Comparison of ENCODE assay signal across 22 cellular contexts in genomic region chr18:59451073-59451472, GRCh38.
DNase-seq lines count a peak whose midpoint lies in the region; ATAC-seq, FAIRE-seq and TF ChIP-seq lines count a peak whose summit lies in the region.
"Had no signal": no experiment of that assay in that cellular context is flagged by ENCODE, and none has a peak within 500 bp of the region (broad histone marks: within the 10 kb centered on the region; RNA-seq: fewer than 3 reads in every experiment).

No MANE protein-coding gene starts in this region.

- intact Hi-C loops in activated CD4-positive, alpha-beta memory T cell treated with anti-CD3 and anti-CD28 coated beads for 36 hours (cut with micrococcal nuclease): loop anchor here (10.0 kb wide), 1 partner anchor 1094 kb away; no protein-coding TSS in a partner anchor

- H3K36me3 ChIP-seq in HEK293 (ENCODE audit: control insufficient read depth in 2 of 2, insufficient read depth in 1 of 2, low read length in 2 of 2) (no peaks in the 10 kb centered on the region), astrocyte (ENCODE audit: insufficient read depth, low read length) (no peaks in the 10 kb centered on the region), neuronal stem cell (replicated peaks in 1 of 2; ENCODE audit: control insufficient read depth in 2 of 2, insufficient read depth in 2 of 2, low read length in 2 of 2) (no peaks in the 10 kb centered on the region)
- H3K36me3 ChIP-seq: BLaER1, HAP-1 had no signal

- H3K79me2 ChIP-seq in astrocyte (ENCODE audit: insufficient read depth, low read length): no peaks in the 10 kb centered on the region

- H3K4me2 ChIP-seq in astrocyte (ENCODE audit: low read length): no peak overlapping the region
- no peak overlapping the region for H3K4me2 ChIP-seq in neuronal stem cell (ENCODE audit: insufficient read depth, low read length, poor library complexity, severe bottlenecking)
- H3K4me2 ChIP-seq: BLaER1 had no signal

- no peak overlapping the region for H3K23ac ChIP-seq in neuronal stem cell (ENCODE audit: low read depth, low read length, poor library complexity)

- no peaks in the 10 kb centered on the region for H3K9me3 Mint-ChIP-seq in astrocyte (ENCODE audit: unreplicated experiment)
- H3K9me3 Mint-ChIP-seq in activated CD4-positive, alpha-beta memory T cell treated with anti-CD3 and anti-CD28 coated beads for 36 hours: no peaks in the 10 kb centered on the region
- H3K9me3 Mint-ChIP-seq: CD4-positive, CD25-positive, alpha-beta regulatory T cell; CD8-positive, alpha-beta T cell had no signal

- no peak overlapping the region for H2BK5ac ChIP-seq in neuronal stem cell (ENCODE audit: low read length)

- peak overlapping the region; percentile 35 for H3K18ac ChIP-seq in neuronal stem cell (ENCODE audit: low read length)

- POLR2A ChIA-PET in HEK293 (lab: Yijun Ruan, JAX): no interaction called here
- POLR2A ChIA-PET in activated CD4-positive, alpha-beta memory T cell treated with anti-CD3 and anti-CD28 coated beads for 36 hours (lab: Charles Lee): no interaction called here

- H3K27ac Mint-ChIP-seq in astrocyte (ENCODE audit: unreplicated experiment): no peak overlapping the region
- no peak overlapping the region for H3K27ac Mint-ChIP-seq in activated CD4-positive, alpha-beta memory T cell treated with anti-CD3 and anti-CD28 coated beads for 36 hours
- H3K27ac Mint-ChIP-seq: B cell; CD4-positive, CD25-positive, alpha-beta regulatory T cell; CD8-positive, alpha-beta T cell had no signal

- no peak overlapping the region for H3K14ac ChIP-seq in neuronal stem cell (ENCODE audit: low read length)

- H3K4me1 ChIP-seq in HEK293 (ENCODE audit: control insufficient read depth, insufficient read depth, low read length): peaks cover 23% of the 10 kb centered on the region
- H3K4me1 ChIP-seq in astrocyte (ENCODE audit: insufficient read depth, low read length): no peaks in the 10 kb centered on the region
- peaks cover 0 to 6% of the 10 kb centered on the region in 2 donors for H3K4me1 ChIP-seq in neuronal stem cell (ENCODE audit: control insufficient read depth in 2 of 2, insufficient read depth in 1 of 2, low read depth in 1 of 2, low read length in 2 of 2)
- H3K4me1 ChIP-seq: BLaER1, Caco-2, HAP-1 had no signal

- H4K91ac ChIP-seq in neuronal stem cell (ENCODE audit: low read depth, low read length, poor library complexity): no peak overlapping the region

- CTCF ChIA-PET in HEK293 (lab: Yijun Ruan, JAX): no interaction called here
- CTCF ChIA-PET in activated CD4-positive, alpha-beta memory T cell treated with anti-CD3 and anti-CD28 coated beads for 36 hours (lab: Charles Lee): no interaction called here

- H4K20me1 ChIP-seq in astrocyte (ENCODE audit: insufficient read depth, low read length): no peaks in the 10 kb centered on the region
- H4K20me1 ChIP-seq: BLaER1 had no signal

- H2AFZ ChIP-seq in astrocyte (ENCODE audit: low read depth, low read length) (no peak overlapping the region), neuronal stem cell (ENCODE audit: low read length) (no peak overlapping the region)
- H2AFZ ChIP-seq: GM23248 had no signal

- no peak overlapping the region for H2BK15ac ChIP-seq in neuronal stem cell (ENCODE audit: low read length)

- no CpG with 5 or more reads among the region's 6 CpGs for WGBS in neuronal stem cell (ENCODE audit: extremely low coverage in 2 of 2, insufficient read length in 2 of 2, insufficient replicate concordance in 1 of 2), 2 donors

- no peak overlapping the region for H3K4ac ChIP-seq in neuronal stem cell (ENCODE audit: low read length)

- no peak overlapping the region for H2BK120ac ChIP-seq in neuronal stem cell (ENCODE audit: low read depth, low read length)

- no peaks in the 10 kb centered on the region for H3K79me1 ChIP-seq in neuronal stem cell (ENCODE audit: low read depth, low read length)

- DNase-seq in D721Med (ENCODE audit: insufficient read length, low spot score) (no peak), astrocyte (ENCODE audit: low read depth) (no peak), neuronal stem cell (ENCODE audit: low spot score) (no peak), kidney tubule cell (ENCODE audit: low spot score) (no peak)
- no peak for DNase-seq in activated CD8-positive, alpha-beta memory T cell treated with anti-CD3 and anti-CD28 coated beads, Interleukin-2, amount 50 U/mL, for 4 hours
- no peak for DNase-seq in activated CD4-positive, alpha-beta memory T cell treated with anti-CD3 and anti-CD28 coated beads for 36 hours
- DNase-seq: Caco-2; CD4-positive, CD25-positive, alpha-beta regulatory T cell; CD8-positive, alpha-beta T cell; DMS 273 treated with DMSO at 0.1 percent for 48 hours; DMS79 treated with DMSO at 0.1 percent for 48 hours; GF-D8; GM23248 had no signal

- TF ChIP-seq CTCF in D721Med (IDR thresholded peaks at IDR 0.05; ENCODE audit: insufficient read depth, missing control alignments): no peak
- no peak for TF ChIP-seq CTCF in HEK293 (tag by site-specific recombination; IDR thresholded peaks at IDR 0.05)
- TF ChIP-seq CTCF in astrocyte (IDR thresholded peaks at IDR 0.05; ENCODE audit: insufficient read depth, low read depth, low read length): no peak

- no peak for ATAC-seq in GM19467 (IDR thresholded peaks at IDR 0.05; ENCODE audit: unreplicated experiment)
- ATAC-seq: CD8-positive, alpha-beta T cell had no signal

- peak overlapping the region; percentile 34 for H3K4me3 Mint-ChIP-seq in astrocyte (ENCODE audit: unreplicated experiment)
- no peak overlapping the region for H3K4me3 Mint-ChIP-seq in activated CD4-positive, alpha-beta memory T cell treated with anti-CD3 and anti-CD28 coated beads for 36 hours
- H3K4me3 Mint-ChIP-seq: B cell; CD4-positive, CD25-positive, alpha-beta regulatory T cell; CD8-positive, alpha-beta T cell had no signal

- FAIRE-seq in D721Med (lab: Jason Lieb, UNC): peak; percentile 46
- no peak for FAIRE-seq in astrocyte (lab: Jason Lieb, UNC)
- FAIRE-seq: GM12891, GM18507, H54 had no signal

- H3K27ac ChIP-seq in HEK293 (ENCODE audit: extremely low read depth, low read depth, low read length) (no peak overlapping the region), astrocyte (ENCODE audit: low read depth, low read length) (no peak overlapping the region), neuronal stem cell (replicated peaks; ENCODE audit: low read length) (no peak overlapping the region)
- H3K27ac ChIP-seq: BLaER1, C4-2B, GM23248 had no signal

- no peak overlapping the region for H3K9ac ChIP-seq in astrocyte (ENCODE audit: low read length)
- H3K9ac ChIP-seq in neuronal stem cell (ENCODE audit: low read depth, low read length, poor library complexity): no peak overlapping the region
- H3K9ac ChIP-seq: BLaER1, GM23248 had no signal

- no peak overlapping the region for H3K4me3 ChIP-seq in HEK293 (ENCODE audit: low read depth, low read length)
- H3K4me3 ChIP-seq in astrocyte (ENCODE audit: insufficient read depth, low read depth, low read length): no peak overlapping the region
- H3K4me3 ChIP-seq in neuronal stem cell (ENCODE audit: low read length in 2 of 2): no peak overlapping the region
- H3K4me3 ChIP-seq: BLaER1, GM23248, HAP-1 had no signal

- H3K27me3 Mint-ChIP-seq in astrocyte (ENCODE audit: low read depth, unreplicated experiment): peaks cover 7% of the 10 kb centered on the region
- H3K27me3 Mint-ChIP-seq in activated CD4-positive, alpha-beta memory T cell treated with anti-CD3 and anti-CD28 coated beads for 36 hours: peaks cover under 1% of the 10 kb centered on the region

- no peaks in the 10 kb centered on the region for H3K9me3 ChIP-seq in HEK293 (ENCODE audit: control insufficient read depth, insufficient read depth, low read depth, low read length)
- no peaks in the 10 kb centered on the region for H3K9me3 ChIP-seq in astrocyte (ENCODE audit: insufficient read depth, low read depth, low read length)
- no peaks in the 10 kb centered on the region for H3K9me3 ChIP-seq in neuronal stem cell (replicated peaks in 1 of 2; ENCODE audit: control insufficient read depth in 2 of 2, insufficient read depth in 1 of 2, low read depth in 1 of 2, low read length in 2 of 2)
- H3K9me3 ChIP-seq: Caco-2, HAP-1 had no signal

- H3K36me3 Mint-ChIP-seq in astrocyte (ENCODE audit: low read depth, unreplicated experiment): no peaks in the 10 kb centered on the region
- H3K36me3 Mint-ChIP-seq in activated CD4-positive, alpha-beta memory T cell treated with anti-CD3 and anti-CD28 coated beads for 36 hours: no peaks in the 10 kb centered on the region
- H3K36me3 Mint-ChIP-seq: CD4-positive, CD25-positive, alpha-beta regulatory T cell; CD8-positive, alpha-beta T cell had no signal

- H4K8ac ChIP-seq in neuronal stem cell (ENCODE audit: low read depth, low read length): no peak overlapping the region

- H2AK5ac ChIP-seq in neuronal stem cell (ENCODE audit: low read depth, low read length): no peak overlapping the region

- H3K27me3 ChIP-seq in astrocyte (ENCODE audit: insufficient read depth, low read length): no peaks in the 10 kb centered on the region
- H3K27me3 ChIP-seq in neuronal stem cell (ENCODE audit: control insufficient read depth in 3 of 3, insufficient read depth in 3 of 3, low read depth in 1 of 3, low read length in 3 of 3): peaks cover 0 to 26% (median 0%) of the 10 kb centered on the region in 3 experiments
- H3K27me3 ChIP-seq: BLaER1 had no signal

- no peaks in the 10 kb centered on the region for H3K4me1 Mint-ChIP-seq in astrocyte (ENCODE audit: low read depth, unreplicated experiment)
- H3K4me1 Mint-ChIP-seq in activated CD4-positive, alpha-beta memory T cell treated with anti-CD3 and anti-CD28 coated beads for 36 hours (ENCODE audit: low read depth): no peaks in the 10 kb centered on the region
- H3K4me1 Mint-ChIP-seq: B cell; CD4-positive, CD25-positive, alpha-beta regulatory T cell had no signal

- no peak overlapping the region for H2BK12ac ChIP-seq in neuronal stem cell (ENCODE audit: low read length)

TF ChIP-seq in HEK293, 187 proteins besides CTCF, POLR2A, EP300 and RAD21 (continues in another document):
- TF ChIP-seq ZNF133 (tag by site-specific recombination; IDR thresholded peaks at IDR 0.05): no peak
- TF ChIP-seq GLIS2 (tag by site-specific recombination; IDR thresholded peaks at IDR 0.05): no peak
- TF ChIP-seq GLIS1 (tag by site-specific recombination; IDR thresholded peaks at IDR 0.05): peak; percentile 31; the same call in 1 of the 2 replicates
- TF ChIP-seq ZNF624 (tag by site-specific recombination; IDR thresholded peaks at IDR 0.05): no peak
- peak; percentile 66 for TF ChIP-seq ZIC2 (tag by site-specific recombination; IDR thresholded peaks at IDR 0.05)
- no peak for TF ChIP-seq SP3 (tag by site-specific recombination; IDR thresholded peaks at IDR 0.05)
- no peak for TF ChIP-seq ZNF707 (tag by site-specific recombination; IDR thresholded peaks at IDR 0.05)
